8 cellular contexts compared by ENCODE assay signal in genomic region chr16:81745704-81746558, GRCh38. TPM values are rescaled to one million over a fixed set of nuclear protein-coding genes. Genes with fewer than 3 reads are reported as not detected.
DNase-seq lines count a peak whose midpoint lies in the region; ATAC-seq and TF ChIP-seq lines count a peak whose summit lies in the region.

No MANE protein-coding gene starts in this region.

- peaks cover 11% of the 10 kb centered on the region for H3K4me1 Mint-ChIP-seq in CD8-positive, alpha-beta T cell (ENCODE audit: low read depth)

- H3K27me3 ChIP-seq in CD8-positive, alpha-beta T cell (ENCODE audit: insufficient read depth, low read length) = no peaks in the 10 kb centered on the region
- H3K27me3 ChIP-seq in HUES64 (ENCODE audit: insufficient read depth, low read length) (no peaks in the 10 kb centered on the region), iPS DF 6.9 (ENCODE audit: control insufficient read depth, insufficient read depth, low read length) (no peaks in the 10 kb centered on the region)

- H3K4me3 Mint-ChIP-seq in CD8-positive, alpha-beta T cell = peak overlapping the region; percentile 86

- no peak overlapping the region for H3K9ac ChIP-seq in HUES64 (ENCODE audit: low read depth, low read length)

- CTCF ChIA-PET in CD8-positive, alpha-beta T cell (lab: Charles Lee) = no interaction called here

- no peak for TF ChIP-seq CTCF in CD8-positive, alpha-beta T cell (IDR thresholded peaks at IDR 0.05)

- H3K4me1 ChIP-seq in CD8-positive, alpha-beta T cell (ENCODE audit: insufficient read depth, low read length) = peaks cover 9% of the 10 kb centered on the region
- H3K4me1 ChIP-seq in HUES64 (ENCODE audit: insufficient read depth, low read length) (peaks cover 6% of the 10 kb centered on the region), iPS DF 6.9 (ENCODE audit: control insufficient read depth, insufficient read depth, low read length) (no peaks in the 10 kb centered on the region)

- 43% methylated on average over 30 of the region's 33 CpGs for WGBS in HUES64
- no CpG with 5 or more reads among the region's 33 CpGs for WGBS in iPS DF 6.9 (ENCODE audit: insufficient coverage, insufficient read length)

- no peaks in the 10 kb centered on the region for H3K36me3 Mint-ChIP-seq in CD8-positive, alpha-beta T cell

- no peaks in the 10 kb centered on the region for H3K9me3 ChIP-seq in CD8-positive, alpha-beta T cell (ENCODE audit: low read length)
- H3K9me3 ChIP-seq in HUES64 (ENCODE audit: insufficient read depth, low read depth, low read length) = no peaks in the 10 kb centered on the region
- no peaks in the 10 kb centered on the region for H3K9me3 ChIP-seq in iPS DF 6.9 (ENCODE audit: control insufficient read depth, insufficient read depth, low read length)

- peak; percentile 97 for ATAC-seq in CD8-positive, alpha-beta T cell
- peak; percentile 81 for ATAC-seq in GM19463 (IDR thresholded peaks at IDR 0.05; ENCODE audit: unreplicated experiment)

- H3K27ac Mint-ChIP-seq in CD8-positive, alpha-beta T cell = peak overlapping the region; percentile 89

- peak overlapping the region; percentile 60 for H3K4me3 ChIP-seq in CD8-positive, alpha-beta T cell (ENCODE audit: low read depth, low read length)
- peak overlapping the region; percentile 44 for H3K4me3 ChIP-seq in HUES64 (ENCODE audit: low read length)
- H3K4me3 ChIP-seq in iPS DF 6.9 (ENCODE audit: low read length) = peak overlapping the region; percentile 24; the same call in 1 of the 2 replicates
- peak overlapping the region; percentile 39 for H3K4me3 ChIP-seq in skeletal muscle cell (ENCODE audit: low read depth, low read length)

- peak; percentile 46 to 85 (median 75) for DNase-seq in CD8-positive, alpha-beta T cell
- peak; percentile 10 for DNase-seq in T1000 (lab: John Stamatoyannopoulos, UW)
- peak; percentile 75 for DNase-seq in astrocyte of the hippocampus (ENCODE audit: low read depth, low spot score)
- no peak for DNase-seq in iPS DF 6.9 (ENCODE audit: low read depth, low spot score)
- no peak for DNase-seq in skeletal muscle cell (ENCODE audit: low read depth)
- DNase-seq in NCI-H1436 (lab: John Stamatoyannopoulos, UW) = no peak

- H3K27me3 Mint-ChIP-seq in CD8-positive, alpha-beta T cell (ENCODE audit: low read depth) = no peaks in the 10 kb centered on the region

- H3K9me3 Mint-ChIP-seq in CD8-positive, alpha-beta T cell = no peaks in the 10 kb centered on the region

- intact Hi-C loops in CD8-positive, alpha-beta T cell (cut with DNase I, micrococcal nuclease) = loop anchor here (1.0 to 10.0 kb wide), 7 partner anchors 16 to 1204 kb away; partner anchors contain the start of genes DYNLRB2 (in 2 of the 2), GAN (in 2 of the 2), GCSH (in 1 of the 2) and MPHOSPH6 (in 1 of the 2)

- H3K27ac ChIP-seq in CD8-positive, alpha-beta T cell (ENCODE audit: low read depth, low read length) = peak overlapping the region; percentile 24
- H3K27ac ChIP-seq in HUES64 (ENCODE audit: low read depth, low read length) (no peak overlapping the region), iPS DF 6.9 (ENCODE audit: low read length) (no peak overlapping the region)

- H3K36me3 ChIP-seq in CD8-positive, alpha-beta T cell (ENCODE audit: insufficient read depth, low read length) = no peaks in the 10 kb centered on the region
- H3K36me3 ChIP-seq in HUES64 (ENCODE audit: insufficient read depth, low read length) (no peaks in the 10 kb centered on the region), iPS DF 6.9 (ENCODE audit: control insufficient read depth, insufficient read depth, low read length) (no peaks in the 10 kb centered on the region)

- POLR2A ChIA-PET in CD8-positive, alpha-beta T cell (lab: Charles Lee) = no interaction called here

RNA-seq across cellular contexts. Expression of gene PLCG2, which starts 33.2 kb away (rescaled TPM):
- total RNA-seq in CD8-positive, alpha-beta T cell = 10 to 100 TPM in 1 of 2 experiments, 1 to 10 TPM in 1; 7.6 to 10.2 TPM
- polyA plus RNA-seq in HUES64 (2013, experiment 1 of 2) = 3.0 TPM
- 4.2 TPM for polyA plus RNA-seq in HUES64 (2013, experiment 2 of 2)

Comparison
In these comparisons a context has a peak if more than half of its experiments do, and no peak if none do; other contexts are left out.
1. DNase-seq: peak in CD8-positive, alpha-beta T cell (7 of 7), T1000 (single experiment) and astrocyte of the hippocampus (single experiment); none in iPS DF 6.9 (single experiment), skeletal muscle cell (single experiment) and NCI-H1436 (single experiment).
2. Peak in every context shown above with its lines, with median percentiles within 50 percentile points of each other: H3K4me3 ChIP-seq.